29 cellular contexts compared by ENCODE assay signal in the genomic region with DNA sequence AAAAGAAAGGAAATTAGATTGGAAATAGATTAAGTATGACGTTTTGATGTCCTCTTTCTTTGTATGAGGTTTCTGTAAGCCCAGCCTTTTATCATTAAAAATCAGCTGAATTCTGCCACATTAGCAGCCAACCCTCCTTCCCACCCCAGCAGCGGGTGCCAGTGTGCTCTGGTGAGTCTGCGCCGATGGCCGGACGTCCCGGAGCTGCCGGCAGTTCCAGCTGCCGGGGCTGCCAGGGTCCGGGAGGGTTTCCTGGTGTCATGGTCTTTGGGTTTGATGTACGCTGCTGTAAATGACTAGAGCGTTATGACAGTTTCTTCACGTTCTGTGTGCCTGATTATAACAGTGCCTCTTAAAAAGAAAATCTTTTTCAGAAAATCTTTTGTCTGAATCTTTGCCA.
"Had no signal": no experiment of that assay in that cellular context is flagged by ENCODE, and none has a peak within 500 bp of the region (broad histone marks: within the 10 kb centered on the region; RNA-seq: fewer than 3 reads in every experiment).

No MANE protein-coding gene starts in this region.

- H3K4me3 Mint-ChIP-seq: activated CD4-positive, alpha-beta memory T cell treated with anti-CD3 and anti-CD28 coated beads for 36 hours; activated CD4-positive, alpha-beta T cell treated with anti-CD3 and anti-CD28 coated beads for 36 hours; activated CD4-positive, alpha-beta T cell treated with anti-CD3 and anti-CD28 coated beads, Interleukin-2, amount 10 ng/mL, durations not matched to agents 24 days and 14 days; activated CD8-positive, alpha-beta T cell treated with anti-CD3 and anti-CD28 coated beads, Interleukin-2, amount 10 ng/mL, durations not matched to agents 7 days and 5 days; activated naive CD8-positive, alpha-beta T cell; activated T-helper 1 cell treated with anti-CD3 and anti-CD28 coated beads, Interleukin-12 subunit alpha, Interleukin-12 subunit beta, Interleukin-2, Interleukin-4 antibody, amounts not matched to agents 30 ng/mL and 10 ng/mL and 1 ng/mL, durations not matched to agents 14 hours and 24 hours and 36 hours; central memory CD8-positive, alpha-beta T cell; dendritic cell treated with granulocyte-macrophage colony-stimulating factor and Interleukin-4, amounts not matched to agents 40 ng/mL and 50 ng/mL, for 4 days; endodermal cell; T-cell; T-helper 1 cell treated with Interleukin-12 subunit alpha and Interleukin-12 subunit beta and Interleukin-4 antibody, amounts not matched to agents 30 μg/mL and 1 μg/mL, for 36 hours; T-helper 2 cell treated with Interferon-gamma antibody and Interleukin-4, amounts not matched to agents 5 μg/mL and 100 μg/mL, for 36 hours had no signal

- H3K9me3 ChIP-seq: heart left ventricle had no signal

- H3K27ac Mint-ChIP-seq: activated CD4-positive, alpha-beta memory T cell treated with anti-CD3 and anti-CD28 coated beads for 36 hours; activated CD4-positive, alpha-beta T cell treated with anti-CD3 and anti-CD28 coated beads for 36 hours; activated CD4-positive, alpha-beta T cell treated with anti-CD3 and anti-CD28 coated beads, Interleukin-2, amount 10 ng/mL, durations not matched to agents 24 days and 14 days; activated CD8-positive, alpha-beta T cell treated with anti-CD3 and anti-CD28 coated beads, Interleukin-2, amount 10 ng/mL, durations not matched to agents 7 days and 5 days; activated naive CD8-positive, alpha-beta T cell; activated T-helper 1 cell treated with anti-CD3 and anti-CD28 coated beads, Interleukin-12 subunit alpha, Interleukin-12 subunit beta, Interleukin-2, Interleukin-4 antibody, amounts not matched to agents 30 ng/mL and 10 ng/mL and 1 ng/mL, durations not matched to agents 14 hours and 24 hours and 36 hours; activated T-helper 2 cell treated with anti-CD3 and anti-CD28 coated beads, Interferon-gamma antibody, Interleukin-2, Interleukin-4, amounts not matched to agents 10 μg/mL and 5 μg/mL and 100 μg/mL, durations not matched to agents 14 hours and 24 hours and 36 hours; dendritic cell treated with granulocyte-macrophage colony-stimulating factor and Interleukin-4, amounts not matched to agents 40 ng/mL and 50 ng/mL, for 4 days; endodermal cell; T-helper 1 cell treated with Interleukin-12 subunit alpha and Interleukin-12 subunit beta and Interleukin-4 antibody, amounts not matched to agents 30 μg/mL and 1 μg/mL, for 36 hours; T-helper 2 cell treated with Interferon-gamma antibody and Interleukin-4, amounts not matched to agents 5 μg/mL and 100 μg/mL, for 36 hours had no signal

- ATAC-seq: activated CD4-positive, alpha-beta T cell treated with anti-CD3 and anti-CD28 coated beads for 36 hours; activated CD8-positive, alpha-beta T cell treated with anti-CD3 and anti-CD28 coated beads, Interleukin-2, amount 10 ng/mL, durations not matched to agents 7 days and 5 days; esophagus mucosa; heart left ventricle; T-cell had no signal

- H3K9me3 Mint-ChIP-seq: activated CD4-positive, alpha-beta memory T cell treated with anti-CD3 and anti-CD28 coated beads for 36 hours; activated CD4-positive, alpha-beta T cell treated with anti-CD3 and anti-CD28 coated beads, Interleukin-2, amount 10 ng/mL, durations not matched to agents 24 days and 14 days; activated T-helper 1 cell treated with anti-CD3 and anti-CD28 coated beads, Interleukin-12 subunit alpha, Interleukin-12 subunit beta, Interleukin-2, Interleukin-4 antibody, amounts not matched to agents 30 ng/mL and 10 ng/mL and 1 ng/mL, durations not matched to agents 14 hours and 24 hours and 36 hours; activated T-helper 2 cell treated with anti-CD3 and anti-CD28 coated beads, Interferon-gamma antibody, Interleukin-2, Interleukin-4, amounts not matched to agents 10 μg/mL and 5 μg/mL and 100 μg/mL, durations not matched to agents 14 hours and 24 hours and 36 hours; central memory CD8-positive, alpha-beta T cell; dendritic cell treated with granulocyte-macrophage colony-stimulating factor and Interleukin-4, amounts not matched to agents 40 ng/mL and 50 ng/mL, for 4 days; endodermal cell; T-cell; T-helper 1 cell treated with Interleukin-12 subunit alpha and Interleukin-12 subunit beta and Interleukin-4 antibody, amounts not matched to agents 30 μg/mL and 1 μg/mL, for 36 hours; T-helper 2 cell treated with Interferon-gamma antibody and Interleukin-4, amounts not matched to agents 5 μg/mL and 100 μg/mL, for 36 hours had no signal

- H3K4me1 Mint-ChIP-seq: activated CD4-positive, alpha-beta T cell treated with anti-CD3 and anti-CD28 coated beads for 36 hours; activated CD4-positive, alpha-beta T cell treated with anti-CD3 and anti-CD28 coated beads, Interleukin-2, amount 10 ng/mL, durations not matched to agents 24 days and 14 days had no signal

- H3K4me3 ChIP-seq: coronary artery, dorsolateral prefrontal cortex, heart left ventricle had no signal

- H3K27me3 ChIP-seq: brain microvascular endothelial cell, dorsolateral prefrontal cortex, heart left ventricle had no signal

- DNase-seq: activated CD4-positive, alpha-beta memory T cell treated with anti-CD3 and anti-CD28 coated beads for 36 hours; activated CD4-positive, alpha-beta T cell treated with anti-CD3 and anti-CD28 coated beads for 36 hours; activated CD4-positive, alpha-beta T cell treated with anti-CD3 and anti-CD28 coated beads, Interleukin-2, amount 10 ng/mL, durations not matched to agents 24 days and 14 days; activated CD4-positive, CD25-positive, alpha-beta regulatory T cell; activated CD4-positive, CD25-positive, alpha-beta regulatory T cell treated with anti-CD3 and anti-CD28 coated beads, Interleukin-2, amount 50 U/mL, for 72 hours; activated CD8-positive, alpha-beta T cell treated with anti-CD3 and anti-CD28 coated beads, Interleukin-2, amount 10 ng/mL, durations not matched to agents 7 days and 5 days; activated gamma-delta T cell treated with Interleukin-2 at 50 U/mL for 16 hours; activated naive CD4-positive, alpha-beta T cell treated with anti-CD3 and anti-CD28 coated beads, Interleukin-2, amount 50 U/mL, for 16 hours; activated naive CD4-positive, alpha-beta T cell treated with Interleukin-2 at 50 U/mL for 16 hours; activated T-cell treated with anti-CD3 and anti-CD28 coated beads, Interleukin-2, amount 50 U/mL, for 1 hour; amniotic stem cell; anterior cingulate cortex; brain microvascular endothelial cell; effector memory CD4-positive, alpha-beta T cell; endodermal cell; foreskin fibroblast; heart left ventricle; SW 1271; T-cell had no signal

- H3K27me3 Mint-ChIP-seq: activated CD4-positive, alpha-beta memory T cell treated with anti-CD3 and anti-CD28 coated beads for 36 hours; activated CD4-positive, alpha-beta T cell treated with anti-CD3 and anti-CD28 coated beads for 36 hours; activated CD4-positive, alpha-beta T cell treated with anti-CD3 and anti-CD28 coated beads, Interleukin-2, amount 10 ng/mL, durations not matched to agents 24 days and 14 days; activated naive CD8-positive, alpha-beta T cell; central memory CD8-positive, alpha-beta T cell; dendritic cell treated with granulocyte-macrophage colony-stimulating factor and Interleukin-4, amounts not matched to agents 40 ng/mL and 50 ng/mL, for 4 days; T-cell had no signal
